In genomic region chr18:74734013-74734444, GRCh38 we compare ENCODE assay signal across 15 cellular contexts.
"Had no signal": no experiment of that assay in that cellular context is flagged by ENCODE, and none has a peak within 500 bp of the region (broad histone marks: within the 10 kb centered on the region; RNA-seq: fewer than 3 reads in every experiment).

No MANE protein-coding gene starts in this region.

- H3K4me3 Mint-ChIP-seq: activated CD4-positive, alpha-beta T cell treated with anti-CD3 and anti-CD28 coated beads, Interleukin-2, amount 10 ng/mL, durations not matched to agents 7 days and 5 days; activated naive CD8-positive, alpha-beta T cell treated with anti-CD3 and anti-CD28 coated beads, Interleukin-2, amount 10 ng/mL, durations not matched to agents 7 days and 5 days; activated T-helper 1 cell treated with anti-CD3 and anti-CD28 coated beads, Interleukin-12 subunit alpha, Interleukin-12 subunit beta, Interleukin-2, Interleukin-4 antibody, amounts not matched to agents 30 ng/mL and 10 ng/mL and 1 ng/mL, durations not matched to agents 14 hours and 24 hours and 36 hours; endodermal cell; nephron; stimulated activated memory B cell treated with anti-CD40 and anti-IgM and Interleukin-4, amounts not matched to agents 10 μg/mL and 1 μg/mL and 100 μg/mL, for 72 hours had no signal

- H3K27ac Mint-ChIP-seq: activated CD4-positive, alpha-beta T cell treated with anti-CD3 and anti-CD28 coated beads, Interleukin-2, amount 10 ng/mL, durations not matched to agents 7 days and 5 days; activated naive CD8-positive, alpha-beta T cell treated with anti-CD3 and anti-CD28 coated beads, Interleukin-2, amount 10 ng/mL, durations not matched to agents 7 days and 5 days; activated T-helper 1 cell treated with anti-CD3 and anti-CD28 coated beads, Interleukin-12 subunit alpha, Interleukin-12 subunit beta, Interleukin-2, Interleukin-4 antibody, amounts not matched to agents 30 ng/mL and 10 ng/mL and 1 ng/mL, durations not matched to agents 14 hours and 24 hours and 36 hours; endodermal cell; nephron; stimulated activated memory B cell treated with anti-CD40 and anti-IgM and Interleukin-4, amounts not matched to agents 10 μg/mL and 1 μg/mL and 100 μg/mL, for 72 hours had no signal

- H3K4me3 ChIP-seq: left ventricle myocardium inferior, thyroid gland, vagina had no signal

- ATAC-seq: stimulated activated memory B cell treated with anti-CD40 and anti-IgM and Interleukin-4, amounts not matched to agents 10 μg/mL and 1 μg/mL and 100 μg/mL, for 72 hours had no signal

- H3K27me3 ChIP-seq: thyroid gland, vagina had no signal

- DNase-seq: activated CD4-positive, alpha-beta T cell treated with anti-CD3 and anti-CD28 coated beads, Interleukin-2, amount 10 ng/mL, durations not matched to agents 7 days and 5 days; activated CD8-positive, alpha-beta memory T cell treated with anti-CD3 and anti-CD28 coated beads, Interleukin-2, amount 50 U/mL, for 48 hours; activated naive CD8-positive, alpha-beta T cell treated with anti-CD3 and anti-CD28 coated beads, Interleukin-2, amount 10 ng/mL, durations not matched to agents 7 days and 5 days; anterior cingulate cortex; dermis blood vessel endothelial cell; endodermal cell; erythroblast; islet precursor cell; left ventricle myocardium inferior; mesendoderm; thyroid gland had no signal

- H3K9me3 ChIP-seq: left ventricle myocardium inferior, thyroid gland, vagina had no signal

- H3K9me3 Mint-ChIP-seq: activated CD4-positive, alpha-beta T cell treated with anti-CD3 and anti-CD28 coated beads, Interleukin-2, amount 10 ng/mL, durations not matched to agents 7 days and 5 days; activated naive CD8-positive, alpha-beta T cell treated with anti-CD3 and anti-CD28 coated beads, Interleukin-2, amount 10 ng/mL, durations not matched to agents 7 days and 5 days; activated T-helper 1 cell treated with anti-CD3 and anti-CD28 coated beads, Interleukin-12 subunit alpha, Interleukin-12 subunit beta, Interleukin-2, Interleukin-4 antibody, amounts not matched to agents 30 ng/mL and 10 ng/mL and 1 ng/mL, durations not matched to agents 14 hours and 24 hours and 36 hours; endodermal cell; nephron; stimulated activated memory B cell treated with anti-CD40 and anti-IgM and Interleukin-4, amounts not matched to agents 10 μg/mL and 1 μg/mL and 100 μg/mL, for 72 hours had no signal

- H3K4me1 Mint-ChIP-seq: activated CD4-positive, alpha-beta T cell treated with anti-CD3 and anti-CD28 coated beads, Interleukin-2, amount 10 ng/mL, durations not matched to agents 7 days and 5 days; activated naive CD8-positive, alpha-beta T cell treated with anti-CD3 and anti-CD28 coated beads, Interleukin-2, amount 10 ng/mL, durations not matched to agents 7 days and 5 days; endodermal cell; nephron; stimulated activated memory B cell treated with anti-CD40 and anti-IgM and Interleukin-4, amounts not matched to agents 10 μg/mL and 1 μg/mL and 100 μg/mL, for 72 hours had no signal

- H3K36me3 ChIP-seq: left ventricle myocardium inferior, thyroid gland, vagina had no signal

- H3K4me1 ChIP-seq: left ventricle myocardium inferior, vagina had no signal

- H3K27me3 Mint-ChIP-seq: activated CD4-positive, alpha-beta T cell treated with anti-CD3 and anti-CD28 coated beads, Interleukin-2, amount 10 ng/mL, durations not matched to agents 7 days and 5 days; activated naive CD8-positive, alpha-beta T cell treated with anti-CD3 and anti-CD28 coated beads, Interleukin-2, amount 10 ng/mL, durations not matched to agents 7 days and 5 days; stimulated activated memory B cell treated with anti-CD40 and anti-IgM and Interleukin-4, amounts not matched to agents 10 μg/mL and 1 μg/mL and 100 μg/mL, for 72 hours had no signal

- H3K27ac ChIP-seq: left ventricle myocardium inferior, thyroid gland, vagina had no signal
